Comparison of ENCODE assay signal across 1 cellular context in the genomic region with DNA sequence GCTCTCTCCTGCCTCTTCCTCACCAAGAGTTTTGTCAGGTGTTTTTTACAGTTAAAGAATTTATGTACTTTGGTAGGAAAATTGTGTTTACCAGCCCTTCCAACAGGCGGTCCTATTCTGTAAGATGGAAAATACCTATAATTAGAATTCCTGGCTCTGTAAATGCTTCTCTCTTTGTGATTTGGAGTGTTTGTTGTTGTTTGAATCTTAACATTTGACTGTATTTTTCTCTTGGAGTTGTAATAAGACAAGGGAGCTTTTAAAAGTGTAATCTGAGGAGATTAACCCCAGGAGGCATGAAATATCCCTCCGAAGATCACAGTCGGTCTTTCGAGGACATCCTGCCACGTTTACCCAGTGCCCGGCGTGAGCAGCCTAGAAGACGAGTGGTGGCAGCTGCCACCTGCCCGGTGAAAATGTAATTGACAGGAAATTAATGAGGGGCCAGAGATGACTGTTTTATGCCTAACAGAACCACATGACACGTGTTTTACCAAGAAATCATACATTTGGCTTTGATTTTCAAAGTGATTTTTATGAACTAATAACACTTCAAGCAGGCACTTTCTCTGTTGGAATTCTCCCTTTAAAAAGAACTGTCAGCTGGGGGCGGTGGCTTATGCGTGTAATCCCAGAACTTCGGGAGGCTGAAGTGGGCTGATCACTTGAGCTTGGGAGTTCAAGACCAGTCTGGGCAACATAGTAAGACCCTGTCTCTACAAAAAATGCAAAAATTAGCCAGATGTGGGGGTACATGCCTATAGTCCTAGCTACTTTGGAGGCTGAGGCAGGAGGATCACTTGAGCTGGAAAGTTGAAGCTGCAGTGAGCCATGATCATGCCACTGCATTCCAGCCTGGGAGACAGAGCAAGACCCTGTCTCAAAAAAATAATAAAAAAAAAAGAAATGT.
TF ChIP-seq lines count a peak whose summit lies in the region.

No MANE protein-coding gene starts in this region.

TF ChIP-seq in HEK293, 187 proteins besides CTCF, POLR2A, EP300 and RAD21 (continued from another document and continues in another):
- TF ChIP-seq PATZ1 (tag by site-specific recombination; IDR thresholded peaks at IDR 0.05) (no peak), PRDM1 (tag by site-specific recombination; IDR thresholded peaks at IDR 0.05) (peak; percentile 46; the same call in 1 of the 2 replicates), ZNF214 (tag by site-specific recombination; IDR thresholded peaks at IDR 0.05; ENCODE audit: borderline replicate concordance) (no peak), ZNF133 (tag by site-specific recombination; IDR thresholded peaks at IDR 0.05) (no peak), EGR2 (tag by site-specific recombination; IDR thresholded peaks at IDR 0.05; ENCODE audit: low read depth) (no peak), ZNF596 (tag by site-specific recombination; IDR thresholded peaks at IDR 0.05) (peak; percentile 35; the same call in 1 of the 2 replicates), SETDB1 (IDR thresholded peaks at IDR 0.05; ENCODE audit: insufficient read length, low read length) (no peak), ZNF404 (tag by site-specific recombination; IDR thresholded peaks at IDR 0.05) (no peak), ZNF132 (tag by site-specific recombination; IDR thresholded peaks at IDR 0.05; ENCODE audit: borderline replicate concordance) (no peak), ZNF16 (tag by site-specific recombination; IDR thresholded peaks at IDR 0.05; ENCODE audit: low read depth) (no peak), ZNF366 (tag by site-specific recombination; conservative IDR thresholded peaks at IDR 0.05) (no peak), GFI1B (tag by site-specific recombination; IDR thresholded peaks at IDR 0.05) (peak; percentile 84), ZNF274 (IDR thresholded peaks at IDR 0.05; ENCODE audit: low read length) (no peak), ZNF274 (tag by site-specific recombination; IDR thresholded peaks at IDR 0.05; ENCODE audit: borderline replicate concordance) (no peak), ZNF654 (tag by site-specific recombination; IDR thresholded peaks at IDR 0.05; ENCODE audit: low read depth) (no peak), ZBTB6 (tag by site-specific recombination; IDR thresholded peaks at IDR 0.05) (no peak), ZNF488 (tag by site-specific recombination; IDR thresholded peaks at IDR 0.05) (no peak), ZBTB7A (tag by site-specific recombination; IDR thresholded peaks at IDR 0.05; ENCODE audit: low read depth) (no peak), KLF16 (tag by site-specific recombination; IDR thresholded peaks at IDR 0.05) (no peak), ZNF561 (tag by site-specific recombination; IDR thresholded peaks at IDR 0.05; ENCODE audit: borderline replicate concordance) (no peak), ZNF610 (tag by site-specific recombination; IDR thresholded peaks at IDR 0.05; ENCODE audit: borderline replicate concordance) (no peak), FEZF1 (tag by site-specific recombination; IDR thresholded peaks at IDR 0.05) (peak; percentile 82), ZNF785 (tag by site-specific recombination; IDR thresholded peaks at IDR 0.05) (no peak), YY1 (tag by site-specific recombination; IDR thresholded peaks at IDR 0.05) (no peak), ZNF416 (tag by site-specific recombination; IDR thresholded peaks at IDR 0.05) (no peak), ZNF266 (tag by site-specific recombination; IDR thresholded peaks at IDR 0.05; ENCODE audit: low read depth) (no peak), KLF7 (tag by site-specific recombination; IDR thresholded peaks at IDR 0.05; ENCODE audit: borderline replicate concordance) (no peak), ZNF549 (tag by site-specific recombination; IDR thresholded peaks at IDR 0.05) (no peak), ZNF76 (tag by site-specific recombination; IDR thresholded peaks at IDR 0.05; ENCODE audit: borderline replicate concordance, low read depth) (no peak), ZNF623 (tag by site-specific recombination; IDR thresholded peaks at IDR 0.05) (no peak), ZNF423 (tag by site-specific recombination; IDR thresholded peaks at IDR 0.05) (no peak), ZNF777 (tag by site-specific recombination; IDR thresholded peaks at IDR 0.05; ENCODE audit: borderline replicate concordance) (no peak), ZNF112 (tag by site-specific recombination; IDR thresholded peaks at IDR 0.05) (no peak), ZNF510 (tag by site-specific recombination; IDR thresholded peaks at IDR 0.05; ENCODE audit: insufficient replicate concordance) (no peak), ZNF544 (tag by site-specific recombination; IDR thresholded peaks at IDR 0.05) (no peak), TRIM28 (IDR thresholded peaks at IDR 0.05; ENCODE audit: borderline replicate concordance, low read length) (no peak), ZNF626 (tag by site-specific recombination; IDR thresholded peaks at IDR 0.05) (no peak), ZNF701 (tag by site-specific recombination; IDR thresholded peaks at IDR 0.05) (no peak), ZNF473 (tag by site-specific recombination; IDR thresholded peaks at IDR 0.05) (no peak), ZNF548 (tag by site-specific recombination; IDR thresholded peaks at IDR 0.05) (no peak), GLIS2 (tag by site-specific recombination; IDR thresholded peaks at IDR 0.05) (no peak), BCL11A (tag by site-specific recombination; IDR thresholded peaks at IDR 0.05; ENCODE audit: low read depth) (no peak), RBAK (tag by site-specific recombination; IDR thresholded peaks at IDR 0.05) (no peak), ZNF792 (tag by site-specific recombination; IDR thresholded peaks at IDR 0.05) (no peak)
- TF ChIP-seq, protein P1, sequence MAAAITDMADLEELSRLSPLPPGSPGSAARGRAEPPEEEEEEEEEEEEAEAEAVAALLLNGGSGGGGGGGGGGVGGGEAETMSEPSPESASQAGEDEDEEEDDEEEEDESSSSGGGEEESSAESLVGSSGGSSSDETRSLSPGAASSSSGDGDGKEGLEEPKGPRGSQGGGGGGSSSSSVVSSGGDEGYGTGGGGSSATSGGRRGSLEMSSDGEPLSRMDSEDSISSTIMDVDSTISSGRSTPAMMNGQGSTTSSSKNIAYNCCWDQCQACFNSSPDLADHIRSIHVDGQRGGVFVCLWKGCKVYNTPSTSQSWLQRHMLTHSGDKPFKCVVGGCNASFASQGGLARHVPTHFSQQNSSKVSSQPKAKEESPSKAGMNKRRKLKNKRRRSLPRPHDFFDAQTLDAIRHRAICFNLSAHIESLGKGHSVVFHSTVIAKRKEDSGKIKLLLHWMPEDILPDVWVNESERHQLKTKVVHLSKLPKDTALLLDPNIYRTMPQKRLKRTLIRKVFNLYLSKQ (tag by site-specific recombination; IDR thresholded peaks at IDR 0.05; ENCODE audit: borderline replicate concordance) = no peak
- TF ChIP-seq, protein P2, sequence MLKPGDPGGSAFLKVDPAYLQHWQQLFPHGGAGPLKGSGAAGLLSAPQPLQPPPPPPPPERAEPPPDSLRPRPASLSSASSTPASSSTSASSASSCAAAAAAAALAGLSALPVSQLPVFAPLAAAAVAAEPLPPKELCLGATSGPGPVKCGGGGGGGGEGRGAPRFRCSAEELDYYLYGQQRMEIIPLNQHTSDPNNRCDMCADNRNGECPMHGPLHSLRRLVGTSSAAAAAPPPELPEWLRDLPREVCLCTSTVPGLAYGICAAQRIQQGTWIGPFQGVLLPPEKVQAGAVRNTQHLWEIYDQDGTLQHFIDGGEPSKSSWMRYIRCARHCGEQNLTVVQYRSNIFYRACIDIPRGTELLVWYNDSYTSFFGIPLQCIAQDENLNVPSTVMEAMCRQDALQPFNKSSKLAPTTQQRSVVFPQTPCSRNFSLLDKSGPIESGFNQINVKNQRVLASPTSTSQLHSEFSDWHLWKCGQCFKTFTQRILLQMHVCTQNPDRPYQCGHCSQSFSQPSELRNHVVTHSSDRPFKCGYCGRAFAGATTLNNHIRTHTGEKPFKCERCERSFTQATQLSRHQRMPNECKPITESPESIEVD (tag by site-specific recombination; IDR thresholded peaks at IDR 0.05) = peak; percentile 91
- TF ChIP-seq, protein P3, sequence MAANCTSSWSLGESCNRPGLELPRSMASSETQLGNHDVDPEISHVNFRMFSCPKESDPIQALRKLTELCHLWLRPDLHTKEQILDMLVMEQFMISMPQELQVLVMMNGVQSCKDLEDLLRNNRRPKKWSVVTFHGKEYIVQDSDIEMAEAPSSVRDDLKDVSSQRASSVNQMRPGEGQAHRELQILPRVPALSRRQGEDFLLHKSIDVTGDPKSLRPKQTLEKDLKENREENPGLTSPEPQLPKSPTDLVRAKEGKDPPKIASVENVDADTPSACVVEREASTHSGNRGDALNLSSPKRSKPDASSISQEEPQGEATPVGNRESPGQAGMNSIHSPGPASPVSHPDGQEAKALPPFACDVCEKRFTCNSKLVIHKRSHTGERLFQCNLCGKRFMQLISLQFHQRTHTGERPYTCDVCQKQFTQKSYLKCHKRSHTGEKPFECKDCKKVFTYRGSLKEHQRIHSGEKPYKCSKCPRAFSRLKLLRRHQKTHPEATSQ (tag by site-specific recombination; IDR thresholded peaks at IDR 0.05) = no peak
- TF ChIP-seq, protein P4, sequence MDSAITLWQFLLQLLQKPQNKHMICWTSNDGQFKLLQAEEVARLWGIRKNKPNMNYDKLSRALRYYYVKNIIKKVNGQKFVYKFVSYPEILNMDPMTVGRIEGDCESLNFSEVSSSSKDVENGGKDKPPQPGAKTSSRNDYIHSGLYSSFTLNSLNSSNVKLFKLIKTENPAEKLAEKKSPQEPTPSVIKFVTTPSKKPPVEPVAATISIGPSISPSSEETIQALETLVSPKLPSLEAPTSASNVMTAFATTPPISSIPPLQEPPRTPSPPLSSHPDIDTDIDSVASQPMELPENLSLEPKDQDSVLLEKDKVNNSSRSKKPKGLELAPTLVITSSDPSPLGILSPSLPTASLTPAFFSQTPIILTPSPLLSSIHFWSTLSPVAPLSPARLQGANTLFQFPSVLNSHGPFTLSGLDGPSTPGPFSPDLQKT (IDR thresholded peaks at IDR 0.05; ENCODE audit: borderline replicate concordance, low read depth, low read length) = no peak
- TF ChIP-seq, protein P5, sequence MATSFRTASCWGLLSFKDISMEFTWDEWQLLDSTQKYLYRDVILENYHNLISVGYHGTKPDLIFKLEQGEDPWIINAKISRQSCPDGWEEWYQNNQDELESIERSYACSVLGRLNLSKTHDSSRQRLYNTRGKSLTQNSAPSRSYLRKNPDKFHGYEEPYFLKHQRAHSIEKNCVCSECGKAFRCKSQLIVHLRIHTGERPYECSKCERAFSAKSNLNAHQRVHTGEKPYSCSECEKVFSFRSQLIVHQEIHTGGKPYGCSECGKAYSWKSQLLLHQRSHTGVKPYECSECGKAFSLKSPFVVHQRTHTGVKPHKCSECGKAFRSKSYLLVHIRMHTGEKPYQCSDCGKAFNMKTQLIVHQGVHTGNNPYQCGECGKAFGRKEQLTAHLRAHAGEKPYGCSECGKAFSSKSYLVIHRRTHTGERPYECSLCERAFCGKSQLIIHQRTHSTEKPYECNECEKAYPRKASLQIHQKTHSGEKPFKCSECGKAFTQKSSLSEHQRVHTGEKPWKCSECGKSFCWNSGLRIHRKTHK (tag by site-specific recombination; IDR thresholded peaks at IDR 0.05) = no peak
- TF ChIP-seq, protein P6, sequence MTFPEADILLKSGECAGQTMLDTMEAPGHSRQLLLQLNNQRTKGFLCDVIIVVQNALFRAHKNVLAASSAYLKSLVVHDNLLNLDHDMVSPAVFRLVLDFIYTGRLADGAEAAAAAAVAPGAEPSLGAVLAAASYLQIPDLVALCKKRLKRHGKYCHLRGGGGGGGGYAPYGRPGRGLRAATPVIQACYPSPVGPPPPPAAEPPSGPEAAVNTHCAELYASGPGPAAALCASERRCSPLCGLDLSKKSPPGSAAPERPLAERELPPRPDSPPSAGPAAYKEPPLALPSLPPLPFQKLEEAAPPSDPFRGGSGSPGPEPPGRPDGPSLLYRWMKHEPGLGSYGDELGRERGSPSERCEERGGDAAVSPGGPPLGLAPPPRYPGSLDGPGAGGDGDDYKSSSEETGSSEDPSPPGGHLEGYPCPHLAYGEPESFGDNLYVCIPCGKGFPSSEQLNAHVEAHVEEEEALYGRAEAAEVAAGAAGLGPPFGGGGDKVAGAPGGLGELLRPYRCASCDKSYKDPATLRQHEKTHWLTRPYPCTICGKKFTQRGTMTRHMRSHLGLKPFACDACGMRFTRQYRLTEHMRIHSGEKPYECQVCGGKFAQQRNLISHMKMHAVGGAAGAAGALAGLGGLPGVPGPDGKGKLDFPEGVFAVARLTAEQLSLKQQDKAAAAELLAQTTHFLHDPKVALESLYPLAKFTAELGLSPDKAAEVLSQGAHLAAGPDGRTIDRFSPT (tag by site-specific recombination; IDR thresholded peaks at IDR 0.05) = no peak
